8 cellular contexts compared by ENCODE assay signal in the genomic region with DNA sequence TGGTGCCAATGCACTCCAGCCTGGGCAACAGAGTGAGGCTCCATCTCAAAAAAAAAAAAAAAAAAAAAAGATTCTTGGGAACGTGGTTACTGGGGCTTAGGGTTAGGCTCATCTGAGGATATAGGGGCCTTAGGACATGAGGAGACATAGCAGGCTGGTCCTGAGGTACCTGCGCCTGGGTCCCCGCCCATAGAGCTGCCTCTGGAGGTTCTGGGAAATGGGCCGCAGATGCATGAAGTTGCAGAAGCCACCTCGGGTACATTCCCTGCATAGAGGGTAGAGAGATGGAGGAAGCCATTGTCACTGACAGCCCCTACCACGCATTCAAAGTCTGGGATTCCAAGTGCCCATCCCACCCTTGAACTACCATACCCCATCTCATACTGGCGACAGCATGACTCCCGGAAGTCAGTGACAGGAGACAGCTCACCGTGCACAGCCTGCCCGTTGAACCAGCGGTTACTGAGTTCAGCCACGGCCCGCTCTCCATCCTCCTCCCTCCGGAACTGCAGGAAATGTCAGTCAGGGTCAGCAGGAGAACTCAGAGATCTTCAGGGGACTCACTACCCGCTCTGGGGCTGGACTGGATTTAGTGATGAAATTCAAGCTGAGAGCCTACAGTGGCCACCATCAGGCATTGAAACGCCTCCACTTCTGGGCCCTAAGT. TPM values are rescaled to one million over a fixed set of nuclear protein-coding genes. Genes with fewer than 3 reads are reported as not detected.
DNase-seq lines count a peak whose midpoint lies in the region; ATAC-seq and TF ChIP-seq lines count a peak whose summit lies in the region.
"Had no signal": no experiment of that assay in that cellular context is flagged by ENCODE, and none has a peak within 500 bp of the region (broad histone marks: within the 10 kb centered on the region; RNA-seq: fewer than 3 reads in every experiment).

No MANE protein-coding gene starts in this region.

- H3K36me3 ChIP-seq in HUES48 (ENCODE audit: control insufficient read depth, insufficient read depth, low read length) (peaks cover 5% of the 10 kb centered on the region), neuronal stem cell (replicated peaks in 1 of 2; ENCODE audit: control insufficient read depth in 2 of 2, insufficient read depth in 2 of 2, low read length in 2 of 2) (peaks cover 8 to 17% of the 10 kb centered on the region in 2 donors)

- H3K9me3 Mint-ChIP-seq in activated naive CD8-positive, alpha-beta T cell treated with anti-CD3 and anti-CD28 coated beads, Interleukin-2, amount 10 ng/mL, durations not matched to agents 7 days and 5 days = no peaks in the 10 kb centered on the region

- no peak for TF ChIP-seq CTCF in GM10248 (IDR thresholded peaks at IDR 0.05; ENCODE audit: control extremely low read depth, extremely low read depth, low read depth, missing control alignments)

- DNase-seq in activated naive CD8-positive, alpha-beta T cell treated with anti-CD3 and anti-CD28 coated beads, Interleukin-2, amount 10 ng/mL, durations not matched to agents 7 days and 5 days = no peak
- DNase-seq in neuronal stem cell (ENCODE audit: low spot score) (no peak), Kasumi-1 (lab: John Stamatoyannopoulos, UW) (no peak), NCI-H2029 treated with DMSO at 0.1 percent for 48 hours (lab: John Stamatoyannopoulos, UW) (no peak), GM10248 (ENCODE audit: extremely low spot score) (no peak)
- DNase-seq: GDM1, heart left ventricle had no signal

- H2AK5ac ChIP-seq in neuronal stem cell (ENCODE audit: low read depth, low read length) = peak overlapping the region; percentile 70

- H3K9me3 ChIP-seq in HUES48 (ENCODE audit: control insufficient read depth, insufficient read depth, low read length) (no peaks in the 10 kb centered on the region), neuronal stem cell (replicated peaks in 1 of 2; ENCODE audit: control insufficient read depth in 2 of 2, insufficient read depth in 1 of 2, low read depth in 1 of 2, low read length in 2 of 2) (no peaks in the 10 kb centered on the region)
- H3K9me3 ChIP-seq: heart left ventricle had no signal

- WGBS in neuronal stem cell (ENCODE audit: extremely low coverage in 2 of 2, insufficient read length in 2 of 2, insufficient replicate concordance in 1 of 2), 2 donors = no CpG with 5 or more reads among the region's 16 CpGs

- H3K4me3 Mint-ChIP-seq in activated naive CD8-positive, alpha-beta T cell treated with anti-CD3 and anti-CD28 coated beads, Interleukin-2, amount 10 ng/mL, durations not matched to agents 7 days and 5 days = peak overlapping the region; percentile 98

- no peak overlapping the region for H2BK5ac ChIP-seq in neuronal stem cell (ENCODE audit: low read length)

- H3K4ac ChIP-seq in neuronal stem cell (ENCODE audit: low read length) = no peak overlapping the region

- H3K79me1 ChIP-seq in neuronal stem cell (ENCODE audit: low read depth, low read length) = peaks cover 11% of the 10 kb centered on the region

- 0 out of 2 replicates have a peak overlapping the region, but pooled peaks have one; percentile 75 for H3K4me3 ChIP-seq in HUES48 (ENCODE audit: low read depth, low read length)
- H3K4me3 ChIP-seq in neuronal stem cell (ENCODE audit: low read length in 2 of 2) = peak overlapping the region in 1 of 2 donors; percentile 74

- H3K27me3 Mint-ChIP-seq in activated naive CD8-positive, alpha-beta T cell treated with anti-CD3 and anti-CD28 coated beads, Interleukin-2, amount 10 ng/mL, durations not matched to agents 7 days and 5 days = no peaks in the 10 kb centered on the region

- ATAC-seq in activated naive CD8-positive, alpha-beta T cell treated with anti-CD3 and anti-CD28 coated beads, Interleukin-2, amount 10 ng/mL, durations not matched to agents 7 days and 5 days (ENCODE audit: low read depth) = no peak

- H3K36me3 Mint-ChIP-seq in activated naive CD8-positive, alpha-beta T cell treated with anti-CD3 and anti-CD28 coated beads, Interleukin-2, amount 10 ng/mL, durations not matched to agents 7 days and 5 days = peaks cover 8% of the 10 kb centered on the region

- no peak overlapping the region for H2BK12ac ChIP-seq in neuronal stem cell (ENCODE audit: low read length)

- H3K14ac ChIP-seq in neuronal stem cell (ENCODE audit: low read length) = no peak overlapping the region

- no peak overlapping the region for H2BK15ac ChIP-seq in neuronal stem cell (ENCODE audit: low read length)

- H3K27me3 ChIP-seq in HUES48 (ENCODE audit: control insufficient read depth, insufficient read depth, low read length) (no peaks in the 10 kb centered on the region), neuronal stem cell (ENCODE audit: control insufficient read depth in 3 of 3, insufficient read depth in 3 of 3, low read depth in 1 of 3, low read length in 3 of 3) (no peaks in the 10 kb centered on the region)
- H3K27me3 ChIP-seq: heart left ventricle had no signal

- no peak overlapping the region for H2BK120ac ChIP-seq in neuronal stem cell (ENCODE audit: low read depth, low read length)

- no peak overlapping the region for H3K18ac ChIP-seq in neuronal stem cell (ENCODE audit: low read length)

- POLR2A ChIA-PET in activated naive CD8-positive, alpha-beta T cell treated with anti-CD3 and anti-CD28 coated beads, Interleukin-2, amount 10 ng/mL, durations not matched to agents 7 days and 5 days (lab: Charles Lee) = interaction anchor here (0.6 to 3.2 kb wide), 9 partner anchors 13 to 101 kb away, joined by 3 to 20 read pairs (median 7); partner anchors contain the start of genes COX6B1, HSPB6 and PROSER3
- POLR2A ChIA-PET in GM10248 (lab: Yijun Ruan, JAX) = interaction anchor here (0.6 to 1.0 kb wide), 4 partner anchors 21 to 48 kb away, joined by 3 to 15 read pairs (median 8); no protein-coding TSS in a partner anchor

- H3K4me1 ChIP-seq in HUES48 (ENCODE audit: control insufficient read depth, insufficient read depth, low read length) (no peaks in the 10 kb centered on the region), neuronal stem cell (ENCODE audit: control insufficient read depth in 2 of 2, insufficient read depth in 1 of 2, low read depth in 1 of 2, low read length in 2 of 2) (peaks cover 10 to 14% of the 10 kb centered on the region in 2 donors)

- peaks cover 31% of the 10 kb centered on the region for H3K4me1 Mint-ChIP-seq in activated naive CD8-positive, alpha-beta T cell treated with anti-CD3 and anti-CD28 coated beads, Interleukin-2, amount 10 ng/mL, durations not matched to agents 7 days and 5 days

- H3K27ac ChIP-seq in HUES48 (ENCODE audit: low read depth, low read length) = no peak overlapping the region
- no peak overlapping the region for H3K27ac ChIP-seq in neuronal stem cell (replicated peaks; ENCODE audit: low read length)

- CTCF ChIA-PET in GM10248 (lab: Yijun Ruan, JAX) = interaction anchor here (1.0 to 2.1 kb wide), 5 partner anchors 12 to 188 kb away, joined by 3 to 5 read pairs (median 4); no protein-coding TSS in a partner anchor

- no peak overlapping the region for H4K91ac ChIP-seq in neuronal stem cell (ENCODE audit: low read depth, low read length, poor library complexity)

- peak overlapping the region; percentile 76 for H3K4me2 ChIP-seq in neuronal stem cell (ENCODE audit: insufficient read depth, low read length, poor library complexity, severe bottlenecking)

- no peak overlapping the region for H2AFZ ChIP-seq in neuronal stem cell (ENCODE audit: low read length)

- H3K9ac ChIP-seq in HUES48 (ENCODE audit: low read depth, low read length) (no peak overlapping the region), neuronal stem cell (ENCODE audit: low read depth, low read length, poor library complexity) (no peak overlapping the region)

- no peak overlapping the region for H3K23ac ChIP-seq in neuronal stem cell (ENCODE audit: low read depth, low read length, poor library complexity)

- peak overlapping the region; percentile 94 for H3K27ac Mint-ChIP-seq in activated naive CD8-positive, alpha-beta T cell treated with anti-CD3 and anti-CD28 coated beads, Interleukin-2, amount 10 ng/mL, durations not matched to agents 7 days and 5 days

- H4K8ac ChIP-seq in neuronal stem cell (ENCODE audit: low read depth, low read length) = no peak overlapping the region

RNA-seq across cellular contexts. Expression of gene U2AF1L4, which starts 1.4 kb away (rescaled TPM):
- 10 to 100 TPM; 31.9 to 33.1 TPM for total RNA-seq in activated naive CD8-positive, alpha-beta T cell treated with anti-CD3 and anti-CD28 coated beads, Interleukin-2, amount 10 ng/mL, durations not matched to agents 7 days and 5 days
- 13.5 TPM for polyA plus RNA-seq in neuronal stem cell (2013, experiment 1 of 2)
- polyA plus RNA-seq in neuronal stem cell (2013, experiment 2 of 2) = 14.3 TPM

RNA-seq across cellular contexts. Expression of gene IGFLR1, which starts 1.5 kb away (rescaled TPM):
- total RNA-seq in activated naive CD8-positive, alpha-beta T cell treated with anti-CD3 and anti-CD28 coated beads, Interleukin-2, amount 10 ng/mL, durations not matched to agents 7 days and 5 days = 10 to 100 TPM; 63.0 to 63.4 TPM
- polyA plus RNA-seq in neuronal stem cell (2013, experiment 1 of 2) = 9.7 TPM
- 9.4 TPM for polyA plus RNA-seq in neuronal stem cell (2013, experiment 2 of 2)

RNA-seq across cellular contexts. Expression of gene PSENEN, which starts 1.7 kb away (rescaled TPM):
- 10 to 100 TPM; 35.7 to 36.3 TPM for total RNA-seq in activated naive CD8-positive, alpha-beta T cell treated with anti-CD3 and anti-CD28 coated beads, Interleukin-2, amount 10 ng/mL, durations not matched to agents 7 days and 5 days
- 84.6 TPM for polyA plus RNA-seq in neuronal stem cell (2013, experiment 1 of 2)
- 82.8 TPM for polyA plus RNA-seq in neuronal stem cell (2013, experiment 2 of 2)

RNA-seq across cellular contexts. Expression of gene LIN37, which starts 4.6 kb away (rescaled TPM):
- 10 to 100 TPM; 18.3 to 22.4 TPM for total RNA-seq in activated naive CD8-positive, alpha-beta T cell treated with anti-CD3 and anti-CD28 coated beads, Interleukin-2, amount 10 ng/mL, durations not matched to agents 7 days and 5 days
- polyA plus RNA-seq in neuronal stem cell (2013, experiment 1 of 2) = 5.9 TPM
- 5.2 TPM for polyA plus RNA-seq in neuronal stem cell (2013, experiment 2 of 2)

RNA-seq across cellular contexts. Expression of gene HSPB6, which starts 13.1 kb away (rescaled TPM):
- under 1 TPM in 1 of 2 experiments, not detected in 1; 0.36 TPM for total RNA-seq in activated naive CD8-positive, alpha-beta T cell treated with anti-CD3 and anti-CD28 coated beads, Interleukin-2, amount 10 ng/mL, durations not matched to agents 7 days and 5 days
- polyA plus RNA-seq in neuronal stem cell (2013, experiment 1 of 2) = 2.6 TPM
- 2.4 TPM for polyA plus RNA-seq in neuronal stem cell (2013, experiment 2 of 2)
